Comparison of ENCODE assay signal across 27 cellular contexts in the genomic region with DNA sequence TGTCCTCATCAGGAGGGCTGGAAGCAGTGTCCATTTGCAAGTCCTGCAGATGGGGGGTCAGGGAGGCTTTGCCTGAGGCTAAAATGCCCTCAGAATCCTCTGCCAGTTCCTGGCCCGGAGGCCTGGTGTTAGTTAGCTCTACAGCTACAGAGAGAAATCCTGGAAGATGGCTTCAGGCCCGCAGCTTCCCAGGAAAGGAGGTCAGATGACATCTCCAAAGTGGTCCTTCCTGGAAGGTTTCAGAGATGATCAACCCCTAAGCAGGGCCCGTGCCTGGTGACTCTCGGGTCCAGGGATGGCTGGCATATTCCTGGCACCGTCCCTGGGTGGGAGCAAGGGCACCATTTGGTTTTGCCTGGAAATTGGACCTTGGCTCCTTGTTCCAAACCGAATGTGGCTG.
"Had no signal": no experiment of that assay in that cellular context is flagged by ENCODE, and none has a peak within 500 bp of the region (broad histone marks: within the 10 kb centered on the region; RNA-seq: fewer than 3 reads in every experiment).

No MANE protein-coding gene starts in this region.

- H3K4me1 ChIP-seq: gastroesophageal sphincter, lower lobe of right lung, suprapubic skin, tibial artery had no signal

- H3K27ac ChIP-seq: gastroesophageal sphincter, lower lobe of right lung, suprapubic skin, tibial artery, WERI-Rb-1 had no signal

- H3K27me3 Mint-ChIP-seq: activated CD4-positive, alpha-beta memory T cell treated with anti-CD3 and anti-CD28 coated beads, Interleukin-2, amount 10 ng/mL, durations not matched to agents 7 days and 5 days; stimulated activated memory B cell treated with anti-CD40 and anti-IgM and Interleukin-4, amounts not matched to agents 10 μg/mL and 1 μg/mL and 100 μg/mL, for 72 hours had no signal

- H3K36me3 Mint-ChIP-seq: natural killer cell treated with Interleukin-12 subunit alpha and Interleukin-12 subunit beta and Interleukin-15 and Interleukin-18, amount 100 ng/mL, for 72 hours had no signal

- ATAC-seq: activated naive CD4-positive, alpha-beta T cell treated with anti-CD3 and anti-CD28 coated beads, Interleukin-2, amount 50 U/mL, for 72 hours; gastroesophageal sphincter; left colon; lower lobe of right lung; mucosa of descending colon; natural killer cell treated with Interleukin-12 subunit alpha and Interleukin-12 subunit beta and Interleukin-15 and Interleukin-18, amount 100 ng/mL, for 72 hours; sciatic nerve; stimulated activated memory B cell treated with anti-CD40 and anti-IgM and Interleukin-4, amounts not matched to agents 10 μg/mL and 1 μg/mL and 100 μg/mL, for 72 hours; T-helper 17 cell had no signal

- DNase-seq: activated CD4-positive, alpha-beta memory T cell treated with anti-CD3 and anti-CD28 coated beads, Interleukin-2, amount 10 ng/mL, durations not matched to agents 7 days and 5 days; activated CD4-positive, alpha-beta T cell treated with anti-CD3 and anti-CD28 coated beads for 1 hour; activated CD4-positive, alpha-beta T cell treated with anti-CD3 and anti-CD28 coated beads, Interleukin-2, amount 10 ng/mL, durations not matched to agents 7 days and 5 days; activated CD8-positive, alpha-beta memory T cell treated with anti-CD3 and anti-CD28 coated beads, Interleukin-2, amount 50 U/mL, for 48 hours; activated T-cell treated with anti-CD3 and anti-CD28 coated beads, Interleukin-2, amount 50 U/mL, for 24 hours; anterior cingulate cortex; hippocampal formation; mesenchymal stem cell; retina; small intestine; stimulated activated CD4-positive, alpha-beta T cell treated with anti-CD3 and anti-CD28 coated beads, Interleukin-1b, Interleukin-23, amount 100 ng/mL, for 48 hours; stimulated activated CD4-positive, alpha-beta T cell treated with anti-CD3 and anti-CD28 coated beads, Interleukin-4, amount 100 ng/mL, for 4 hours; stimulated activated CD8-positive, alpha-beta memory T cell treated with anti-CD3 and anti-CD28 coated beads, Interleukin-4, amount 100 ng/mL, for 48 hours; T-helper 17 cell; T1000; tibial artery; WERI-Rb-1 had no signal

- H3K9me3 Mint-ChIP-seq: natural killer cell treated with Interleukin-12 subunit alpha and Interleukin-12 subunit beta and Interleukin-15 and Interleukin-18, amount 100 ng/mL, for 72 hours had no signal

- H3K36me3 ChIP-seq: gastroesophageal sphincter, lower lobe of right lung, suprapubic skin, tibial artery, WERI-Rb-1 had no signal

- H3K27ac Mint-ChIP-seq: activated CD4-positive, alpha-beta memory T cell treated with anti-CD3 and anti-CD28 coated beads, Interleukin-2, amount 10 ng/mL, durations not matched to agents 7 days and 5 days; activated CD4-positive, alpha-beta T cell treated with anti-CD3 and anti-CD28 coated beads, Interleukin-2, amount 10 ng/mL, durations not matched to agents 7 days and 5 days; activated naive CD4-positive, alpha-beta T cell treated with anti-CD3 and anti-CD28 coated beads, Interleukin-2, amount 50 U/mL, for 72 hours; activated T-cell treated with anti-CD3 and anti-CD28 coated beads, Interleukin-2, amount 50 U/mL, for 24 hours; natural killer cell treated with Interleukin-12 subunit alpha and Interleukin-12 subunit beta and Interleukin-15 and Interleukin-18, amount 100 ng/mL, for 72 hours; progenitor cell of endocrine pancreas; stimulated activated memory B cell treated with anti-CD40 and anti-IgM and Interleukin-4, amounts not matched to agents 10 μg/mL and 1 μg/mL and 100 μg/mL, for 72 hours; T-helper 17 cell had no signal

- H3K4me3 ChIP-seq: gastroesophageal sphincter, lower lobe of right lung, mucosa of descending colon, suprapubic skin, tibial artery had no signal

- H3K4me3 Mint-ChIP-seq: activated CD4-positive, alpha-beta memory T cell treated with anti-CD3 and anti-CD28 coated beads, Interleukin-2, amount 10 ng/mL, durations not matched to agents 7 days and 5 days; activated CD4-positive, alpha-beta T cell treated with anti-CD3 and anti-CD28 coated beads, Interleukin-2, amount 10 ng/mL, durations not matched to agents 7 days and 5 days; activated T-cell treated with anti-CD3 and anti-CD28 coated beads, Interleukin-2, amount 50 U/mL, for 24 hours; natural killer cell treated with Interleukin-12 subunit alpha and Interleukin-12 subunit beta and Interleukin-15 and Interleukin-18, amount 100 ng/mL, for 72 hours; stimulated activated memory B cell treated with anti-CD40 and anti-IgM and Interleukin-4, amounts not matched to agents 10 μg/mL and 1 μg/mL and 100 μg/mL, for 72 hours; T-helper 17 cell had no signal

- H3K4me1 Mint-ChIP-seq: activated CD4-positive, alpha-beta memory T cell treated with anti-CD3 and anti-CD28 coated beads, Interleukin-2, amount 10 ng/mL, durations not matched to agents 7 days and 5 days; activated CD4-positive, alpha-beta T cell treated with anti-CD3 and anti-CD28 coated beads, Interleukin-2, amount 10 ng/mL, durations not matched to agents 7 days and 5 days; stimulated activated memory B cell treated with anti-CD40 and anti-IgM and Interleukin-4, amounts not matched to agents 10 μg/mL and 1 μg/mL and 100 μg/mL, for 72 hours; T-helper 17 cell had no signal

- H3K9me3 ChIP-seq: lower lobe of right lung, mucosa of descending colon, suprapubic skin had no signal
